Comparison of ENCODE assay signal across 1 cellular context in genomic region chr12:56645717-56646446, GRCh38.
TF ChIP-seq lines count a peak whose summit lies in the region.

TSS of gene ATP5F1B (minus strand) at chr12:56645984. CDS start at chr12:56645963, 21 bp downstream.

TF ChIP-seq in HepG2, 621 proteins besides CTCF, POLR2A, EP300 and RAD21 (continued from another document and continues in another):
- TF ChIP-seq ZNF574 (CRISPR knock-in tag; IDR thresholded peaks at IDR 0.05) (peak; percentile 79), SSRP1 (CRISPR knock-in tag; IDR thresholded peaks at IDR 0.05) (no peak), NFRKB (IDR thresholded peaks at IDR 0.05) (no peak), HNF4G (IDR thresholded peaks at IDR 0.05; ENCODE audit: borderline replicate concordance, low read depth, low read length) (no peak), HNF4G (CRISPR knock-in tag; IDR thresholded peaks at IDR 0.05; ENCODE audit: borderline replicate concordance, low read depth) (no peak), ZBTB44 (CRISPR knock-in tag; IDR thresholded peaks at IDR 0.05) (peak; percentile 75; the same call in 1 of the 2 replicates), HDAC2 (CRISPR knock-in tag; IDR thresholded peaks at IDR 0.05) (peak; percentile 15; the same call in 1 of the 2 replicates), SNAPC4 (CRISPR knock-in tag; IDR thresholded peaks at IDR 0.05) (no peak), SP1 (IDR thresholded peaks at IDR 0.05) (no peak), SP1 (CRISPR knock-in tag; IDR thresholded peaks at IDR 0.05) (no peak), NCOA5 (CRISPR knock-in tag; IDR thresholded peaks at IDR 0.05) (no peak), TOPORS (CRISPR knock-in tag; IDR thresholded peaks at IDR 0.05) (peak; percentile 82), ZNF160 (CRISPR knock-in tag; IDR thresholded peaks at IDR 0.05) (peak; percentile 79), MAF1 (CRISPR knock-in tag; IDR thresholded peaks at IDR 0.05; ENCODE audit: borderline replicate concordance) (no peak; the same call in 1 of the 2 replicates), TEAD2 (CRISPR knock-in tag; IDR thresholded peaks at IDR 0.05) (no peak), U2AF1 (optimal IDR thresholded peaks at IDR 0.05; ENCODE audit: low read depth, low read length) (peak; percentile 60), ZNF724P (CRISPR knock-in tag; IDR thresholded peaks at IDR 0.05; ENCODE audit: borderline replicate concordance) (no peak), CEBPB (IDR thresholded peaks at IDR 0.05; ENCODE audit: borderline replicate concordance, low read depth, low read length) (0 out of 2 replicates have a peak, but pooled peaks have one; percentile 2), ZNF646 (CRISPR knock-in tag; IDR thresholded peaks at IDR 0.05) (no peak), MBD4 (IDR thresholded peaks at IDR 0.05; ENCODE audit: borderline replicate concordance, low read length) (no peak), ZNF660 (CRISPR knock-in tag; IDR thresholded peaks at IDR 0.05; ENCODE audit: borderline replicate concordance, low read depth) (no peak), SOX6 (IDR thresholded peaks at IDR 0.05) (no peak), SOX6 (CRISPR knock-in tag; IDR thresholded peaks at IDR 0.05) (peak; percentile 14), FOXP1 (IDR thresholded peaks at IDR 0.05) (no peak), FOXP1 (CRISPR knock-in tag; IDR thresholded peaks at IDR 0.05) (no peak), ZMYM4 (CRISPR knock-in tag; IDR thresholded peaks at IDR 0.05) (peak; percentile 63), ZKSCAN5 (CRISPR knock-in tag; IDR thresholded peaks at IDR 0.05) (0 out of 2 replicates have a peak, but pooled peaks have one; percentile 46), RARG (CRISPR knock-in tag; IDR thresholded peaks at IDR 0.05; ENCODE audit: low read depth) (no peak), ZMAT3 (CRISPR knock-in tag; conservative IDR thresholded peaks at IDR 0.05) (peak; percentile 68; the same call in 1 of the 2 replicates), FOXA3 (CRISPR knock-in tag; IDR thresholded peaks at IDR 0.05) (no peak; the same call in none of the 2 replicates), CC2D1A (CRISPR knock-in tag; IDR thresholded peaks at IDR 0.05) (no peak), GLI4 (CRISPR knock-in tag; IDR thresholded peaks at IDR 0.05; ENCODE audit: borderline replicate concordance) (no peak), NAIF1 (CRISPR knock-in tag; IDR thresholded peaks at IDR 0.05; ENCODE audit: borderline replicate concordance) (no peak), ZNF333 (CRISPR knock-in tag; IDR thresholded peaks at IDR 0.05; ENCODE audit: borderline replicate concordance) (no peak)
- TF ChIP-seq, protein P1, sequence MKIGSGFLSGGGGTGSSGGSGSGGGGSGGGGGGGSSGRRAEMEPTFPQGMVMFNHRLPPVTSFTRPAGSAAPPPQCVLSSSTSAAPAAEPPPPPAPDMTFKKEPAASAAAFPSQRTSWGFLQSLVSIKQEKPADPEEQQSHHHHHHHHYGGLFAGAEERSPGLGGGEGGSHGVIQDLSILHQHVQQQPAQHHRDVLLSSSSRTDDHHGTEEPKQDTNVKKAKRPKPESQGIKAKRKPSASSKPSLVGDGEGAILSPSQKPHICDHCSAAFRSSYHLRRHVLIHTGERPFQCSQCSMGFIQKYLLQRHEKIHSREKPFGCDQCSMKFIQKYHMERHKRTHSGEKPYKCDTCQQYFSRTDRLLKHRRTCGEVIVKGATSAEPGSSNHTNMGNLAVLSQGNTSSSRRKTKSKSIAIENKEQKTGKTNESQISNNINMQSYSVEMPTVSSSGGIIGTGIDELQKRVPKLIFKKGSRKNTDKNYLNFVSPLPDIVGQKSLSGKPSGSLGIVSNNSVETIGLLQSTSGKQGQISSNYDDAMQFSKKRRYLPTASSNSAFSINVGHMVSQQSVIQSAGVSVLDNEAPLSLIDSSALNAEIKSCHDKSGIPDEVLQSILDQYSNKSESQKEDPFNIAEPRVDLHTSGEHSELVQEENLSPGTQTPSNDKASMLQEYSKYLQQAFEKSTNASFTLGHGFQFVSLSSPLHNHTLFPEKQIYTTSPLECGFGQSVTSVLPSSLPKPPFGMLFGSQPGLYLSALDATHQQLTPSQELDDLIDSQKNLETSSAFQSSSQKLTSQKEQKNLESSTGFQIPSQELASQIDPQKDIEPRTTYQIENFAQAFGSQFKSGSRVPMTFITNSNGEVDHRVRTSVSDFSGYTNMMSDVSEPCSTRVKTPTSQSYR (CRISPR knock-in tag; IDR thresholded peaks at IDR 0.05; ENCODE audit: borderline replicate concordance), result no peak
- TF ChIP-seq, protein P2, sequence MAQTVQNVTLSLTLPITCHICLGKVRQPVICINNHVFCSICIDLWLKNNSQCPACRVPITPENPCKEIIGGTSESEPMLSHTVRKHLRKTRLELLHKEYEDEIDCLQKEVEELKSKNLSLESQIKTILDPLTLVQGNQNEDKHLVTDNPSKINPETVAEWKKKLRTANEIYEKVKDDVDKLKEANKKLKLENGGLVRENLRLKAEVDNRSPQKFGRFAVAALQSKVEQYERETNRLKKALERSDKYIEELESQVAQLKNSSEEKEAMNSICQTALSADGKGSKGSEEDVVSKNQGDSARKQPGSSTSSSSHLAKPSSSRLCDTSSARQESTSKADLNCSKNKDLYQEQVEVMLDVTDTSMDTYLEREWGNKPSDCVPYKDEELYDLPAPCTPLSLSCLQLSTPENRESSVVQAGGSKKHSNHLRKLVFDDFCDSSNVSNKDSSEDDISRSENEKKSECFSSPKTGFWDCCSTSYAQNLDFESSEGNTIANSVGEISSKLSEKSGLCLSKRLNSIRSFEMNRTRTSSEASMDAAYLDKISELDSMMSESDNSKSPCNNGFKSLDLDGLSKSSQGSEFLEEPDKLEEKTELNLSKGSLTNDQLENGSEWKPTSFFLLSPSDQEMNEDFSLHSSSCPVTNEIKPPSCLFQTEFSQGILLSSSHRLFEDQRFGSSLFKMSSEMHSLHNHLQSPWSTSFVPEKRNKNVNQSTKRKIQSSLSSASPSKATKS (CRISPR knock-in tag; IDR thresholded peaks at IDR 0.05), result no peak
- TF ChIP-seq, protein P3, sequence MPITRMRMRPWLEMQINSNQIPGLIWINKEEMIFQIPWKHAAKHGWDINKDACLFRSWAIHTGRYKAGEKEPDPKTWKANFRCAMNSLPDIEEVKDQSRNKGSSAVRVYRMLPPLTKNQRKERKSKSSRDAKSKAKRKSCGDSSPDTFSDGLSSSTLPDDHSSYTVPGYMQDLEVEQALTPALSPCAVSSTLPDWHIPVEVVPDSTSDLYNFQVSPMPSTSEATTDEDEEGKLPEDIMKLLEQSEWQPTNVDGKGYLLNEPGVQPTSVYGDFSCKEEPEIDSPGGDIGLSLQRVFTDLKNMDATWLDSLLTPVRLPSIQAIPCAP (CRISPR knock-in tag; IDR thresholded peaks at IDR 0.05; ENCODE audit: low read depth), result no peak
- TF ChIP-seq, protein P4, sequence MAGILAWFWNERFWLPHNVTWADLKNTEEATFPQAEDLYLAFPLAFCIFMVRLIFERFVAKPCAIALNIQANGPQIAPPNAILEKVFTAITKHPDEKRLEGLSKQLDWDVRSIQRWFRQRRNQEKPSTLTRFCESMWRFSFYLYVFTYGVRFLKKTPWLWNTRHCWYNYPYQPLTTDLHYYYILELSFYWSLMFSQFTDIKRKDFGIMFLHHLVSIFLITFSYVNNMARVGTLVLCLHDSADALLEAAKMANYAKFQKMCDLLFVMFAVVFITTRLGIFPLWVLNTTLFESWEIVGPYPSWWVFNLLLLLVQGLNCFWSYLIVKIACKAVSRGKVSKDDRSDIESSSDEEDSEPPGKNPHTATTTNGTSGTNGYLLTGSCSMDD (CRISPR knock-in tag; IDR thresholded peaks at IDR 0.05), result no peak
